Comparison of ENCODE assay signal across 8 cellular contexts in genomic region chr10:72353028-72353962, GRCh38. TPM values are rescaled to one million over a fixed set of nuclear protein-coding genes. Genes with fewer than 3 reads are reported as not detected.
A peak's percentile ranks its signal among the peaks of the same experiment; 100 is the strongest.
DNase-seq lines count a peak whose midpoint lies in the region; ATAC-seq and TF ChIP-seq lines count a peak whose summit lies in the region.

No MANE protein-coding gene starts in this region.

- no peaks in the 10 kb centered on the region for H3K27me3 ChIP-seq in iPS-20b (ENCODE audit: insufficient read depth, low read length)

- TF ChIP-seq CTCF in AG10803 (conservative IDR thresholded peaks at IDR 0.05; ENCODE audit: low read length), result no peak

- peaks cover 36% of the 10 kb centered on the region for H3K4me1 Mint-ChIP-seq in activated naive CD8-positive, alpha-beta T cell treated with anti-CD3 and anti-CD28 coated beads, Interleukin-2, amount 50 U/mL, for 24 hours
- H3K4me1 Mint-ChIP-seq in stimulated activated naive B cell treated with anti-CD40 and anti-IgM and Interleukin-4, amounts not matched to agents 10 μg/mL and 1 μg/mL and 100 μg/mL, for 72 hours, result peaks cover 27 to 55% of the 10 kb centered on the region in 2 donors

- H3K9ac ChIP-seq in iPS-20b (ENCODE audit: low read depth, low read length), result peak overlapping the region; percentile 98; the same call in 1 of the 2 replicates

- peak overlapping the region; percentile 99 for H3K4me3 ChIP-seq in AG10803 (ENCODE audit: low read length)
- peak overlapping the region; percentile 88 for H3K4me3 ChIP-seq in iPS-20b (ENCODE audit: low read length)

- peaks cover 2% of the 10 kb centered on the region for H3K27me3 Mint-ChIP-seq in activated naive CD8-positive, alpha-beta T cell treated with anti-CD3 and anti-CD28 coated beads, Interleukin-2, amount 50 U/mL, for 24 hours
- H3K27me3 Mint-ChIP-seq in stimulated activated naive B cell treated with anti-CD40 and anti-IgM and Interleukin-4, amounts not matched to agents 10 μg/mL and 1 μg/mL and 100 μg/mL, for 72 hours, result no peaks in the 10 kb centered on the region

- peak overlapping the region; percentile 96 for H3K4me3 Mint-ChIP-seq in activated naive CD8-positive, alpha-beta T cell treated with anti-CD3 and anti-CD28 coated beads, Interleukin-2, amount 50 U/mL, for 24 hours
- H3K4me3 Mint-ChIP-seq in stimulated activated naive B cell treated with anti-CD40 and anti-IgM and Interleukin-4, amounts not matched to agents 10 μg/mL and 1 μg/mL and 100 μg/mL, for 72 hours, result peak overlapping the region; percentile 98 to 99

- peak; percentile 37 for DNase-seq in AG10803 (ENCODE audit: low read depth)
- DNase-seq in HT-29 (ENCODE audit: low spot score), result peak; percentile 62
- DNase-seq in activated naive CD8-positive, alpha-beta T cell treated with anti-CD3 and anti-CD28 coated beads, Interleukin-2, amount 50 U/mL, for 24 hours, result no peak
- no peak for DNase-seq in stimulated activated naive B cell treated with anti-CD40 and anti-IgM and Interleukin-4, amounts not matched to agents 10 μg/mL and 1 μg/mL and 100 μg/mL, for 72 hours
- DNase-seq in NCI-H446 treated with DMSO at 0.1 percent for 48 hours (lab: John Stamatoyannopoulos, UW), result no peak
- DNase-seq in GM19240 (ENCODE audit: insufficient read length, low spot score), result no peak

- ATAC-seq in activated naive CD8-positive, alpha-beta T cell treated with anti-CD3 and anti-CD28 coated beads, Interleukin-2, amount 50 U/mL, for 24 hours, result no peak
- no peak for ATAC-seq in stimulated activated naive B cell treated with anti-CD40 and anti-IgM and Interleukin-4, amounts not matched to agents 10 μg/mL and 1 μg/mL and 100 μg/mL, for 72 hours (replicated peaks)
- ATAC-seq in HG03159 (IDR thresholded peaks at IDR 0.05; ENCODE audit: unreplicated experiment), result no peak

- peak overlapping the region; percentile 97 for H3K27ac Mint-ChIP-seq in activated naive CD8-positive, alpha-beta T cell treated with anti-CD3 and anti-CD28 coated beads, Interleukin-2, amount 50 U/mL, for 24 hours
- H3K27ac Mint-ChIP-seq in stimulated activated naive B cell treated with anti-CD40 and anti-IgM and Interleukin-4, amounts not matched to agents 10 μg/mL and 1 μg/mL and 100 μg/mL, for 72 hours, result peak overlapping the region; percentile 100

- peaks cover 24% of the 10 kb centered on the region; the same call in 1 of the 2 replicates for H3K36me3 ChIP-seq in iPS-20b (ENCODE audit: insufficient read depth, low read depth, low read length)

- H3K27ac ChIP-seq in iPS-20b (ENCODE audit: low read length), result no peak overlapping the region

- H3K4me1 ChIP-seq in iPS-20b (ENCODE audit: insufficient read depth, low read length), result peaks cover 13% of the 10 kb centered on the region

- peaks cover 17% of the 10 kb centered on the region for H3K36me3 Mint-ChIP-seq in activated naive CD8-positive, alpha-beta T cell treated with anti-CD3 and anti-CD28 coated beads, Interleukin-2, amount 50 U/mL, for 24 hours (ENCODE audit: low read depth)
- peaks cover 17 to 35% of the 10 kb centered on the region in 2 donors for H3K36me3 Mint-ChIP-seq in stimulated activated naive B cell treated with anti-CD40 and anti-IgM and Interleukin-4, amounts not matched to agents 10 μg/mL and 1 μg/mL and 100 μg/mL, for 72 hours

- no peaks in the 10 kb centered on the region for H3K9me3 Mint-ChIP-seq in activated naive CD8-positive, alpha-beta T cell treated with anti-CD3 and anti-CD28 coated beads, Interleukin-2, amount 50 U/mL, for 24 hours
- H3K9me3 Mint-ChIP-seq in stimulated activated naive B cell treated with anti-CD40 and anti-IgM and Interleukin-4, amounts not matched to agents 10 μg/mL and 1 μg/mL and 100 μg/mL, for 72 hours, result no peaks in the 10 kb centered on the region

- H3K9me3 ChIP-seq in iPS-20b (ENCODE audit: insufficient read depth, low read depth, low read length), result no peaks in the 10 kb centered on the region

RNA-seq across cellular contexts. Expression of gene DNAJB12, which starts 1.4 kb away (rescaled TPM):
- 54.4 and 58.1 TPM in 2 replicates for total RNA-seq in HT-29 (2014; rRNA removed; shearing (Covaris generic))

Comparison
In these comparisons a context has a peak if more than half of its experiments do, and no peak if none do; other contexts are left out.
1. DNase-seq: peak in AG10803 (single experiment) and HT-29 (single experiment); none in activated naive CD8-positive, alpha-beta T cell treated with anti-CD3 and anti-CD28 coated beads, Interleukin-2, amount 50 U/mL, for 24 hours (single experiment), stimulated activated naive B cell treated with anti-CD40 and anti-IgM and Interleukin-4, amounts not matched to agents 10 μg/mL and 1 μg/mL and 100 μg/mL, for 72 hours (single experiment), NCI-H446 treated with DMSO at 0.1 percent for 48 hours (single experiment) and GM19240 (single experiment).